8 cellular contexts compared by ENCODE assay signal in the genomic region with DNA sequence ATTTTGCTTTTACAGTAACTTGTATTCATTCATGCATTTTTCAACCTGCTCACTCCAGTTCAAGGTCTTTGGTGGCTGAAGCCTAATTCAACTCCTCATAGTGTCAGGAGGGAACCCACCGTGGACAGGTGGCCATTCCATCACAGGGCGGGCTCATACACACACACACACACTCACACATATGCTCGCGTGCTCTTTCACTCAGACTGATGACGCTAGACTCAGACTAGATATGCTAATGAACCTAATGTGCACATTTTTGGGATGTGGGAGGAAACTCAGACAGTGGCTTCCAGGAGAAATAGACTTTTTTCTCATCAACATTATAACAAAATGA. TPM values are rescaled to one million over a fixed set of nuclear protein-coding genes. Genes with fewer than 3 reads are reported as not detected.
A peak's percentile ranks its signal among the peaks of the same experiment; 100 is the strongest.
DNase-seq lines count a peak whose midpoint lies in the region; ATAC-seq and TF ChIP-seq lines count a peak whose summit lies in the region.

No MANE protein-coding gene starts in this region.

- no peak overlapping the region for H2AK5ac ChIP-seq in mesenchymal stem cell (ENCODE audit: low read length, severe bottlenecking)

- no peak for TF ChIP-seq EP300 in upper lobe of left lung (IDR thresholded peaks at IDR 0.05)

- H3K4me3 ChIP-seq in BLaER1 (peak overlapping the region; percentile 74), mesenchymal stem cell (ENCODE audit: insufficient read depth in 1 of 2, low read depth in 1 of 2, low read length in 2 of 2) (peak overlapping the region in 1 of 2 experiments; percentile 81), upper lobe of left lung (peak overlapping the region; percentile 56 to 82 (median 72))

- ATAC-seq in GM19372 (IDR thresholded peaks at IDR 0.05; ENCODE audit: low read depth, unreplicated experiment), result peak; percentile 8
- ATAC-seq in central memory CD8-positive, alpha-beta T cell (replicated peaks; ENCODE audit: extremely low read depth, poor library complexity, severe bottlenecking), result peak; percentile 14
- peak; percentile 24 to 68 for ATAC-seq in upper lobe of left lung (ENCODE audit: low FRiP score in 2 of 2)
- ATAC-seq in HG02970 (IDR thresholded peaks at IDR 0.05; ENCODE audit: low FRiP score, unreplicated experiment), result no peak
- ATAC-seq in HG03342 (IDR thresholded peaks at IDR 0.05; ENCODE audit: unreplicated experiment), result no peak

- no peak overlapping the region for H2BK5ac ChIP-seq in mesenchymal stem cell (ENCODE audit: low read depth, low read length, poor library complexity, severe bottlenecking)

- peaks cover 41% of the 10 kb centered on the region for H3K36me3 Mint-ChIP-seq in central memory CD8-positive, alpha-beta T cell (ENCODE audit: insufficient read depth)

- no peak for TF ChIP-seq POLR2A in upper lobe of left lung (IDR thresholded peaks at IDR 0.05)

- no peak overlapping the region for H3K4ac ChIP-seq in mesenchymal stem cell (ENCODE audit: low read depth in 1 of 2, low read length in 2 of 2)

- H3K23ac ChIP-seq in mesenchymal stem cell (ENCODE audit: low read length in 2 of 2), result no peak overlapping the region

- WGBS in mesenchymal stem cell, result 88% methylated on average over 4 of the region's 5 CpGs
- 15 to 22% methylated on average over 5 of the region's 5 CpGs for WGBS in upper lobe of left lung, 2 donors

- no peak overlapping the region for H2BK12ac ChIP-seq in mesenchymal stem cell (ENCODE audit: low read length in 2 of 2)

- DNase-seq in NCI-H82 (lab: John Stamatoyannopoulos, UW) (peak; percentile 78), mesenchymal stem cell (no peak), upper lobe of left lung (no peak)
- no peak for DNase-seq in central memory CD8-positive, alpha-beta T cell (ENCODE audit: low spot score in 2 of 2)

- H3K4me1 Mint-ChIP-seq in central memory CD8-positive, alpha-beta T cell, result peaks cover 23% of the 10 kb centered on the region

- no peak overlapping the region for H4K91ac ChIP-seq in mesenchymal stem cell (ENCODE audit: low read length)

- H2AFZ ChIP-seq in mesenchymal stem cell (ENCODE audit: low read depth, low read length), result peak overlapping the region; percentile 3

- no peak overlapping the region for H2BK15ac ChIP-seq in mesenchymal stem cell (ENCODE audit: low read depth, poor library complexity, severe bottlenecking)

- no peak overlapping the region for H4K8ac ChIP-seq in mesenchymal stem cell (ENCODE audit: low read length)

- H3K4me1 ChIP-seq in BLaER1 (peaks cover 34% of the 10 kb centered on the region), mesenchymal stem cell (ENCODE audit: control insufficient read depth, insufficient read depth, low read depth, low read length) (peaks cover 1% of the 10 kb centered on the region), upper lobe of left lung (peaks cover 11 to 18% (median 12%) of the 10 kb centered on the region in 4 donors)

- peak overlapping the region; percentile 89 for H3K27ac ChIP-seq in BLaER1
- no peak overlapping the region for H3K27ac ChIP-seq in mesenchymal stem cell (ENCODE audit: low read length, poor library complexity, severe bottlenecking)
- H3K27ac ChIP-seq in upper lobe of left lung, result peak overlapping the region; percentile 79 to 90 (median 80)

- no peaks in the 10 kb centered on the region for H3K79me1 ChIP-seq in mesenchymal stem cell (replicated peaks; ENCODE audit: low read length, poor library complexity, severe bottlenecking)

- H3K36me3 ChIP-seq in BLaER1 (no peaks in the 10 kb centered on the region), mesenchymal stem cell (ENCODE audit: control insufficient read depth in 1 of 2, insufficient read depth in 2 of 2, low read depth in 1 of 2, low read length in 2 of 2) (no peaks in the 10 kb centered on the region), upper lobe of left lung (no peaks in the 10 kb centered on the region)

- H2BK120ac ChIP-seq in mesenchymal stem cell (ENCODE audit: low read depth, low read length), result no peak overlapping the region

- peak overlapping the region; percentile 85 for H3K4me2 ChIP-seq in BLaER1
- peak overlapping the region; percentile 77 for H3K4me2 ChIP-seq in mesenchymal stem cell (ENCODE audit: low read length, poor library complexity, severe bottlenecking)

- peaks cover 11% of the 10 kb centered on the region; the same call in 1 of the 2 replicates for H3K9me3 ChIP-seq in BLaER1
- no peaks in the 10 kb centered on the region for H3K9me3 ChIP-seq in mesenchymal stem cell (ENCODE audit: control insufficient read depth, low read length)
- no peaks in the 10 kb centered on the region for H3K9me3 ChIP-seq in upper lobe of left lung

- TF ChIP-seq CTCF in upper lobe of left lung (IDR thresholded peaks at IDR 0.05), result no peak

- H3K27me3 ChIP-seq in BLaER1 (no peaks in the 10 kb centered on the region), mesenchymal stem cell (ENCODE audit: control insufficient read depth in 1 of 2, insufficient read depth in 1 of 2, low read length in 2 of 2) (no peaks in the 10 kb centered on the region), upper lobe of left lung (no peaks in the 10 kb centered on the region)

- H4K20me1 ChIP-seq in BLaER1, result no peaks in the 10 kb centered on the region

- H3K27me3 Mint-ChIP-seq in central memory CD8-positive, alpha-beta T cell, result no peaks in the 10 kb centered on the region

- H3K9ac ChIP-seq in BLaER1 (peak overlapping the region; percentile 81), mesenchymal stem cell (ENCODE audit: low read length) (peak overlapping the region; percentile 70)

- no peak overlapping the region for H3K14ac ChIP-seq in mesenchymal stem cell (ENCODE audit: low read length in 2 of 2)

- peaks cover 12% of the 10 kb centered on the region for H3K9me3 Mint-ChIP-seq in central memory CD8-positive, alpha-beta T cell

- peak overlapping the region; percentile 69 for H3K27ac Mint-ChIP-seq in central memory CD8-positive, alpha-beta T cell (ENCODE audit: low read depth)

- no peak overlapping the region for H3K18ac ChIP-seq in mesenchymal stem cell (ENCODE audit: low read depth in 1 of 2, low read length in 2 of 2)

- H3K4me3 Mint-ChIP-seq in central memory CD8-positive, alpha-beta T cell, result peak overlapping the region; percentile 82

RNA-seq across cellular contexts. Expression of a gene that starts 56.7 kb away (rescaled TPM):
- 31.0 TPM for polyA plus RNA-seq in mesenchymal stem cell (2013, experiment 1 of 2)
- polyA plus RNA-seq in mesenchymal stem cell (2013, experiment 2 of 2), result 31.4 TPM
- total RNA-seq in upper lobe of left lung, result 10 to 100 TPM; 45.8 to 90.1 (median 55.5) TPM

Comparison
In these comparisons a context has a peak if more than half of its experiments do, and no peak if none do; other contexts are left out.
1. ATAC-seq: peak in GM19372 (single experiment), central memory CD8-positive, alpha-beta T cell (single experiment) and upper lobe of left lung (2 of 2); none in HG02970 (single experiment) and HG03342 (single experiment).